ENCODE assay signal across 8 cellular contexts in genomic region chr14:22955702-22956575, GRCh38. TPM values are rescaled to one million over a fixed set of nuclear protein-coding genes. Genes with fewer than 3 reads are reported as not detected.
A peak's percentile ranks its signal among the peaks of the same experiment; 100 is the strongest.
DNase-seq lines count a peak whose midpoint lies in the region; ATAC-seq and TF ChIP-seq lines count a peak whose summit lies in the region.

No MANE protein-coding gene starts in this region.

- peaks cover 4% of the 10 kb centered on the region for H3K27me3 Mint-ChIP-seq in activated naive CD4-positive, alpha-beta T cell treated with anti-CD3 and anti-CD28 coated beads, Interleukin-2, amount 10 ng/mL, durations not matched to agents 7 days and 5 days

- TF ChIP-seq EP300 in upper lobe of left lung (IDR thresholded peaks at IDR 0.05) = no peak

- no peak for TF ChIP-seq POLR2A in upper lobe of left lung (IDR thresholded peaks at IDR 0.05)

- ATAC-seq in lower lobe of right lung = no peak
- ATAC-seq in upper lobe of left lung (ENCODE audit: low FRiP score in 2 of 2) = no peak
- ATAC-seq in GM18868 (IDR thresholded peaks at IDR 0.05; ENCODE audit: unreplicated experiment) = no peak
- no peak for ATAC-seq in HG02571 (IDR thresholded peaks at IDR 0.05; ENCODE audit: unreplicated experiment)
- ATAC-seq in HG02623 (IDR thresholded peaks at IDR 0.05; ENCODE audit: unreplicated experiment) = no peak

- H3K36me3 ChIP-seq in brain microvascular endothelial cell (replicated peaks) (peaks cover 2% of the 10 kb centered on the region), lower lobe of right lung (peaks cover 17% of the 10 kb centered on the region), upper lobe of left lung (peaks cover 0 to 27% (median 6%) of the 10 kb centered on the region in 4 donors)

- peaks cover 22% of the 10 kb centered on the region for H3K4me1 ChIP-seq in lower lobe of right lung
- H3K4me1 ChIP-seq in upper lobe of left lung = peaks cover 14 to 21% (median 16%) of the 10 kb centered on the region in 4 donors

- peak overlapping the region; percentile 91 for H3K4me3 Mint-ChIP-seq in activated naive CD4-positive, alpha-beta T cell treated with anti-CD3 and anti-CD28 coated beads, Interleukin-2, amount 10 ng/mL, durations not matched to agents 7 days and 5 days

- 21 to 25% methylated on average over 19 of the region's 19 CpGs for WGBS in upper lobe of left lung, 2 donors

- DNase-seq in activated naive CD4-positive, alpha-beta T cell treated with anti-CD3 and anti-CD28 coated beads, Interleukin-2, amount 10 ng/mL, durations not matched to agents 7 days and 5 days = no peak
- DNase-seq in activated naive CD4-positive, alpha-beta T cell treated with anti-CD3 and anti-CD28 coated beads, Interleukin-2, amount 50 U/mL, for 16 hours = no peak
- DNase-seq in brain microvascular endothelial cell (no peak), lower lobe of right lung (no peak), upper lobe of left lung (no peak)

- in situ Hi-C loops in brain microvascular endothelial cell (cut with HindIII; ENCODE audit: low pct_ligation_motif_present, low sequenced_read_pairs) = no loop called here

- no peaks in the 10 kb centered on the region for H3K9me3 Mint-ChIP-seq in activated naive CD4-positive, alpha-beta T cell treated with anti-CD3 and anti-CD28 coated beads, Interleukin-2, amount 10 ng/mL, durations not matched to agents 7 days and 5 days

- H3K27me3 ChIP-seq in brain microvascular endothelial cell (replicated peaks) (no peaks in the 10 kb centered on the region), lower lobe of right lung (ENCODE audit: low read depth) (no peaks in the 10 kb centered on the region), upper lobe of left lung (no peaks in the 10 kb centered on the region)

- intact Hi-C loops in lower lobe of right lung (cut with DNase I) = no loop called here

- H3K9me3 ChIP-seq in lower lobe of right lung (no peaks in the 10 kb centered on the region), upper lobe of left lung (no peaks in the 10 kb centered on the region)

- TF ChIP-seq CTCF in brain microvascular endothelial cell (IDR thresholded peaks at IDR 0.05; ENCODE audit: low read depth, low read length, missing control alignments) (no peak), lower lobe of right lung (IDR thresholded peaks at IDR 0.05) (no peak), upper lobe of left lung (IDR thresholded peaks at IDR 0.05) (no peak)

- H3K4me3 ChIP-seq in brain microvascular endothelial cell (ENCODE audit: low read depth, low read length) (peak overlapping the region; percentile 72), lower lobe of right lung (peak overlapping the region; percentile 74), upper lobe of left lung (peak overlapping the region; percentile 34 to 68 (median 61))

- peaks cover 29% of the 10 kb centered on the region for H3K36me3 Mint-ChIP-seq in activated naive CD4-positive, alpha-beta T cell treated with anti-CD3 and anti-CD28 coated beads, Interleukin-2, amount 10 ng/mL, durations not matched to agents 7 days and 5 days

- H3K27ac Mint-ChIP-seq in activated naive CD4-positive, alpha-beta T cell treated with anti-CD3 and anti-CD28 coated beads, Interleukin-2, amount 10 ng/mL, durations not matched to agents 7 days and 5 days = peak overlapping the region; percentile 92

- peaks cover 30% of the 10 kb centered on the region for H3K4me1 Mint-ChIP-seq in activated naive CD4-positive, alpha-beta T cell treated with anti-CD3 and anti-CD28 coated beads, Interleukin-2, amount 10 ng/mL, durations not matched to agents 7 days and 5 days

- H3K27ac ChIP-seq in brain microvascular endothelial cell = no peak overlapping the region
- H3K27ac ChIP-seq in lower lobe of right lung = peak overlapping the region; percentile 96
- peak overlapping the region; percentile 93 to 97 (median 96) for H3K27ac ChIP-seq in upper lobe of left lung

- CTCF ChIA-PET in activated naive CD4-positive, alpha-beta T cell treated with anti-CD3 and anti-CD28 coated beads, Interleukin-2, amount 10 ng/mL, durations not matched to agents 7 days and 5 days (lab: Charles Lee) = interaction anchor here (0.8 to 3.7 kb wide), 11 partner anchors 11 to 166 kb away, joined by 3 to 24 read pairs (median 3); no protein-coding TSS in a partner anchor

RNA-seq across cellular contexts. Expression of gene HAUS4, which starts 1.0 kb away (rescaled TPM):
- total RNA-seq in lower lobe of right lung (54.5 TPM), upper lobe of left lung (100 to 1,000 TPM in 2 of 6 donors, 10 to 100 TPM in 4; 44.3 to 137 (median 78.9) TPM)

RNA-seq across cellular contexts. Expression of gene AJUBA, which starts 26.4 kb away (rescaled TPM):
- 28.7 TPM for total RNA-seq in lower lobe of right lung
- total RNA-seq in upper lobe of left lung = 10 to 100 TPM; 34.4 to 50.3 (median 39.5) TPM

RNA-seq across cellular contexts. Expression of gene PRMT5, which starts 26.8 kb away (rescaled TPM):
- 37.3 TPM for total RNA-seq in lower lobe of right lung
- total RNA-seq in upper lobe of left lung = 10 to 100 TPM; 21.4 to 51.3 (median 39.2) TPM

RNA-seq across cellular contexts. Expression of gene RBM23, which starts 37.0 kb away (rescaled TPM):
- 91.4 TPM for total RNA-seq in lower lobe of right lung
- total RNA-seq in upper lobe of left lung = 10 to 100 TPM; 63.3 to 96.8 (median 91.9) TPM

RNA-seq across cellular contexts. Expression of gene C14orf93, which starts 54.0 kb away (rescaled TPM):
- total RNA-seq in lower lobe of right lung = 9.8 TPM
- total RNA-seq in upper lobe of left lung = 10 to 100 TPM in 4 of 6 donors, 1 to 10 TPM in 2; 7.1 to 12.9 (median 11.4) TPM
